In genomic region chr3:3636815-3637214, GRCh38 we compare ENCODE assay signal across 1 cellular context.
TF ChIP-seq lines count a peak whose summit lies in the region.

No MANE protein-coding gene starts in this region.

TF ChIP-seq in GM23338, 12 proteins besides CTCF, POLR2A, EP300 and RAD21 (continued from another document):
- TF ChIP-seq ZNF462 (CRISPR knock-in tag; IDR thresholded peaks at IDR 0.05), result no peak
- no peak for TF ChIP-seq CREB1 (CRISPR knock-in tag; IDR thresholded peaks at IDR 0.05; ENCODE audit: low read depth)
- no peak for TF ChIP-seq POLR2AphosphoS5 (IDR thresholded peaks at IDR 0.05; ENCODE audit: low read depth)
TF ChIP-seq in GM23338: peak in this region for 0.
